In the genomic region with DNA sequence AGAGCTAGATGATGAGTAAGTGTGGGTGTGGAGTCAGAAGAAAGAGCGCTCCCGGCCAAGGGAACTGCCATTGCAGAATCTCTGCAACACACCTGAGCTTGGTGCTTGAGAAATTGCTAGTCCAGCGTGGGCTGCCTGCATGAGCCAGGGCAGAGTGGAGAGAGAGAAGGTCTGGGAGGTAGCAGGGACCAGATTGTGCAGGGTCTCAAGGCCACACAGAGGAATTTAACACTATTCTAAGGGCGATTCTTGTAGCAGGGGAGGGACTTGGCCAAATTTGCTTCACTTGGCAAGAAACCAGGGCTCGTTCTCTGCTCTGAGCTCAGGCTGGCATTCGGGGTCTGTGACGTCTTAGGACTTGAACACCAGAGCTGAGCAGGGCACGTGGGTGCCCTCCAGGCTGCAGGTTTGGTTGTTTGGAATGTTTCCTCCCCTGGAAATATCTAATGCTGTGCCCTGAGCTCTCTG, we compare ENCODE assay signal across 10 cellular contexts. TPM values are rescaled to one million over a fixed set of nuclear protein-coding genes. Genes with fewer than 3 reads are reported as not detected.
DNase-seq lines count a peak whose midpoint lies in the region; TF ChIP-seq lines count a peak whose summit lies in the region.
"Had no signal": no experiment of that assay in that cellular context is flagged by ENCODE, and none has a peak within 500 bp of the region (broad histone marks: within the 10 kb centered on the region; RNA-seq: fewer than 3 reads in every experiment).

No MANE protein-coding gene starts in this region.

- H3K4me1 ChIP-seq in liver (ENCODE audit: control insufficient read depth in 4 of 4, insufficient read depth in 4 of 4, low read length in 3 of 4) (peaks cover 7 to 15% (median 11%) of the 10 kb centered on the region in 4 donors), tibial artery (peaks cover 0 to 30% (median 17%) of the 10 kb centered on the region in 4 donors)

- TF ChIP-seq CTCF in cardiac fibroblast (IDR thresholded peaks at IDR 0.05; ENCODE audit: low read depth, low read length): no peak
- no peak for TF ChIP-seq CTCF in liver (IDR thresholded peaks at IDR 0.05; ENCODE audit: low read depth, low read length, missing input control)
- TF ChIP-seq CTCF in tibial artery (IDR thresholded peaks at IDR 0.05): no peak

- TF ChIP-seq RAD21 in liver (IDR thresholded peaks at IDR 0.05): no peak

- H3K36me3 ChIP-seq in liver (ENCODE audit: control insufficient read depth in 4 of 4, insufficient read depth in 3 of 4, low read depth in 1 of 4, low read length in 3 of 4) (no peaks in the 10 kb centered on the region), tibial artery (peaks cover 0 to under 1% (median 0%) of the 10 kb centered on the region in 3 donors)

- intact Hi-C loops in tibial artery (cut with DNase I; ENCODE audit: low total_unique reads): no loop called here

- 48% methylated on average over 8 of the region's 8 CpGs for WGBS in liver

- H3K27me3 ChIP-seq in liver (ENCODE audit: control insufficient read depth in 4 of 4, insufficient read depth in 4 of 4, low read length in 3 of 4) (no peaks in the 10 kb centered on the region), tibial artery (no peaks in the 10 kb centered on the region)

- DNase-seq in NCI-H1092 treated with DMSO at 0.1 percent for 48 hours (lab: John Stamatoyannopoulos, UW) (peak; percentile 8), NCI-H1092 (lab: John Stamatoyannopoulos, UW) (no peak), cardiac fibroblast (ENCODE audit: low read depth in 2 of 2) (peak; percentile 17 to 70), tibial artery (peak; percentile 31 to 80), NCI-H1105 treated with DMSO at 0.1 percent for 48 hours (lab: John Stamatoyannopoulos, UW) (no peak), NCI-H1436 (lab: John Stamatoyannopoulos, UW) (no peak)
- DNase-seq in activated effector memory CD4-positive, alpha-beta T cell treated with anti-CD3 and anti-CD28 coated beads, Interleukin-2, amount 50 U/mL, for 16 hours: no peak
- DNase-seq: natural killer cell had no signal

- H3K9me3 ChIP-seq in liver (ENCODE audit: control insufficient read depth in 4 of 4, low read length in 3 of 4): no peaks in the 10 kb centered on the region
- H3K9me3 ChIP-seq in tibial artery: no peaks in the 10 kb centered on the region
- H3K9me3 ChIP-seq: A549 had no signal

- H3K4me3 ChIP-seq in cardiac fibroblast (replicated peaks in 1 of 2; ENCODE audit: low read depth in 2 of 2, low read length in 2 of 2): no peak overlapping the region
- peak overlapping the region; percentile 8 to 29 (median 10) for H3K4me3 ChIP-seq in liver (ENCODE audit: low read depth in 1 of 3, low read length in 3 of 3)
- peak overlapping the region in 1 of 2 donors; percentile 25 for H3K4me3 ChIP-seq in tibial artery
- H3K4me3 ChIP-seq: A549 had no signal

- H3K27ac ChIP-seq in liver (ENCODE audit: low read depth in 1 of 2, low read length in 2 of 2): peak overlapping the region; percentile 61 to 65
- H3K27ac ChIP-seq in tibial artery: peak overlapping the region; percentile 11 to 24
- H3K27ac ChIP-seq: A549 had no signal

- peak overlapping the region in 1 of 2 donors; percentile 32 for H3K9ac ChIP-seq in liver (ENCODE audit: low read depth in 1 of 2, low read length in 2 of 2)

TF ChIP-seq in liver, 16 proteins besides CTCF, POLR2A, EP300 and RAD21:
- TF ChIP-seq, protein P1, sequence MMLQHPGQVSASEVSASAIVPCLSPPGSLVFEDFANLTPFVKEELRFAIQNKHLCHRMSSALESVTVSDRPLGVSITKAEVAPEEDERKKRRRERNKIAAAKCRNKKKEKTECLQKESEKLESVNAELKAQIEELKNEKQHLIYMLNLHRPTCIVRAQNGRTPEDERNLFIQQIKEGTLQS (IDR thresholded peaks at IDR 0.05): no peak
- TF ChIP-seq FOXA1 (IDR thresholded peaks at IDR 0.05) (no peak), TAF1 (conservative IDR thresholded peaks at IDR 0.05) (no peak), JUND (IDR thresholded peaks at IDR 0.05) (no peak), SP1 (IDR thresholded peaks at IDR 0.05) (no peak), NR2F2 (IDR thresholded peaks at IDR 0.05) (no peak), EGR1 (IDR thresholded peaks at IDR 0.05; ENCODE audit: low read depth in 2 of 2) (no peak), REST (IDR thresholded peaks at IDR 0.05) (no peak), FOXA2 (IDR thresholded peaks at IDR 0.05) (no peak), YY1 (IDR thresholded peaks at IDR 0.05) (no peak), HNF4G (IDR thresholded peaks at IDR 0.05) (no peak), HNF4A (conservative IDR thresholded peaks at IDR 0.05) (no peak)
- TF ChIP-seq, protein P2, sequence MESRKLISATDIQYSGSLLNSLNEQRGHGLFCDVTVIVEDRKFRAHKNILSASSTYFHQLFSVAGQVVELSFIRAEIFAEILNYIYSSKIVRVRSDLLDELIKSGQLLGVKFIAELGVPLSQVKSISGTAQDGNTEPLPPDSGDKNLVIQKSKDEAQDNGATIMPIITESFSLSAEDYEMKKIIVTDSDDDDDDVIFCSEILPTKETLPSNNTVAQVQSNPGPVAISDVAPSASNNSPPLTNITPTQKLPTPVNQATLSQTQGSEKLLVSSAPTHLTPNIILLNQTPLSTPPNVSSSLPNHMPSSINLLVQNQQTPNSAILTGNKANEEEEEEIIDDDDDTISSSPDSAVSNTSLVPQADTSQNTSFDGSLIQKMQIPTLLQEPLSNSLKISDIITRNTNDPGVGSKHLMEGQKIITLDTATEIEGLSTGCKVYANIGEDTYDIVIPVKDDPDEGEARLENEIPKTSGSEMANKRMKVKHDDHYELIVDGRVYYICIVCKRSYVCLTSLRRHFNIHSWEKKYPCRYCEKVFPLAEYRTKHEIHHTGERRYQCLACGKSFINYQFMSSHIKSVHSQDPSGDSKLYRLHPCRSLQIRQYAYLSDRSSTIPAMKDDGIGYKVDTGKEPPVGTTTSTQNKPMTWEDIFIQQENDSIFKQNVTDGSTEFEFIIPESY (IDR thresholded peaks at IDR 0.05): no peak
- TF ChIP-seq, protein P3, sequence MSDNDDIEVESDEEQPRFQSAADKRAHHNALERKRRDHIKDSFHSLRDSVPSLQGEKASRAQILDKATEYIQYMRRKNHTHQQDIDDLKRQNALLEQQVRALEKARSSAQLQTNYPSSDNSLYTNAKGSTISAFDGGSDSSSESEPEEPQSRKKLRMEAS (IDR thresholded peaks at IDR 0.05): no peak

RNA-seq across cellular contexts. Expression of gene BCAS4, which starts 53.5 kb away (rescaled TPM):
- total RNA-seq in liver: under 1 TPM; 0.47 to 0.50 TPM
- under 1 TPM; 0.25 to 0.47 TPM for polyA plus RNA-seq in liver

Comparison
In these comparisons a context has a peak if more than half of its experiments do, and no peak if none do; other contexts are left out.
1. DNase-seq: peak in NCI-H1092 treated with DMSO at 0.1 percent for 48 hours (single experiment), cardiac fibroblast (2 of 2) and tibial artery (2 of 2); none in NCI-H1092 (single experiment), NCI-H1105 treated with DMSO at 0.1 percent for 48 hours (single experiment), activated effector memory CD4-positive, alpha-beta T cell treated with anti-CD3 and anti-CD28 coated beads, Interleukin-2, amount 50 U/mL, for 16 hours (single experiment) and NCI-H1436 (single experiment).
2. H3K4me3 ChIP-seq: peak in liver (3 of 3); none in cardiac fibroblast (0 of 2).